Comparison of ENCODE assay signal across 8 cellular contexts in genomic region chr4:128454281-128455075, GRCh38.
A peak's percentile ranks its signal among the peaks of the same experiment; 100 is the strongest.
DNase-seq lines count a peak whose midpoint lies in the region; ATAC-seq and TF ChIP-seq lines count a peak whose summit lies in the region.

No MANE protein-coding gene starts in this region.

- TF ChIP-seq CTCF in DOHH2 (IDR thresholded peaks at IDR 0.05; ENCODE audit: low read depth, low read length, poor library complexity, severe bottlenecking): peak; percentile 83
- TF ChIP-seq CTCF in OCI-LY1 (IDR thresholded peaks at IDR 0.05; ENCODE audit: low read length): peak; percentile 70

- H3K9me3 Mint-ChIP-seq in naive thymus-derived CD8-positive, alpha-beta T cell: no peaks in the 10 kb centered on the region

- H3K9me3 ChIP-seq in DOHH2 (ENCODE audit: control insufficient read depth, insufficient read depth, low read length) (no peaks in the 10 kb centered on the region), OCI-LY1 (ENCODE audit: low read length) (no peaks in the 10 kb centered on the region)

- H3K4me2 ChIP-seq in DOHH2 (ENCODE audit: low read length) (no peak overlapping the region), OCI-LY1 (ENCODE audit: low read length) (no peak overlapping the region)

- H3K9ac ChIP-seq in OCI-LY1 (ENCODE audit: low read length): no peak overlapping the region

- ATAC-seq in GM21723 (IDR thresholded peaks at IDR 0.05; ENCODE audit: unreplicated experiment): peak; percentile 99
- ATAC-seq in esophagus mucosa: peak; percentile 88
- ATAC-seq in naive thymus-derived CD8-positive, alpha-beta T cell: peak; percentile 98 to 99
- ATAC-seq in stimulated activated naive CD8-positive, alpha-beta T cell treated with anti-CD3 and anti-CD28 coated beads, Interleukin-15, Interleukin-2, amounts not matched to agents 100 U/mL and 50 U/mL, for 24 hours: peak; percentile 93

- peaks cover 0 to 5% (median 3%) of the 10 kb centered on the region in 4 donors for H3K4me1 Mint-ChIP-seq in naive thymus-derived CD8-positive, alpha-beta T cell

- peak overlapping the region in 1 of 10 donors; percentile 72 for H3K27ac Mint-ChIP-seq in naive thymus-derived CD8-positive, alpha-beta T cell

- H4K20me1 ChIP-seq in DOHH2 (ENCODE audit: control insufficient read depth, insufficient read depth, low read depth, low read length) (no peaks in the 10 kb centered on the region), OCI-LY1 (ENCODE audit: insufficient read depth, low read length) (no peaks in the 10 kb centered on the region)

- no peak for TF ChIP-seq EP300 in Ishikawa (IDR thresholded peaks at IDR 0.05; ENCODE audit: borderline replicate concordance)

- H3K9me2 ChIP-seq in DOHH2 (replicated peaks; ENCODE audit: control insufficient read depth, low read length) (no peaks in the 10 kb centered on the region), OCI-LY1 (ENCODE audit: low read depth, low read length) (no peaks in the 10 kb centered on the region)

- peaks cover 2% of the 10 kb centered on the region; the same call in 1 of the 2 replicates for H3K4me1 ChIP-seq in DOHH2 (ENCODE audit: control insufficient read depth, low read length)
- no peaks in the 10 kb centered on the region for H3K4me1 ChIP-seq in OCI-LY1 (ENCODE audit: insufficient read depth, low read length, severe bottlenecking)

- H3K36me3 Mint-ChIP-seq in naive thymus-derived CD8-positive, alpha-beta T cell: no peaks in the 10 kb centered on the region

- H3K4me3 ChIP-seq in DOHH2 (ENCODE audit: low read length) (no peak overlapping the region), OCI-LY1 (ENCODE audit: low read depth, low read length, poor library complexity, severe bottlenecking) (no peak overlapping the region)

- H3K36me3 ChIP-seq in DOHH2 (ENCODE audit: control insufficient read depth, low read length): no peaks in the 10 kb centered on the region
- H3K36me3 ChIP-seq in OCI-LY1 (ENCODE audit: insufficient read depth, low read length): no peaks in the 10 kb centered on the region

- H2AFZ ChIP-seq in OCI-LY1 (ENCODE audit: low read length): no peak overlapping the region

- no peaks in the 10 kb centered on the region for H3K79me2 ChIP-seq in DOHH2 (ENCODE audit: control insufficient read depth, low read length)
- H3K79me2 ChIP-seq in OCI-LY1 (ENCODE audit: insufficient read depth, low read length): no peaks in the 10 kb centered on the region

- peak; percentile 40 for DNase-seq in activated T-cell treated with anti-CD3 and anti-CD28 coated beads for 1 hour (ENCODE audit: low read depth)
- peak; percentile 29 to 81 (median 61) for DNase-seq in naive thymus-derived CD8-positive, alpha-beta T cell
- peak; percentile 70 for DNase-seq in stimulated activated naive CD8-positive, alpha-beta T cell treated with anti-CD3 and anti-CD28 coated beads, Interleukin-15, Interleukin-2, amounts not matched to agents 100 U/mL and 50 U/mL, for 24 hours

- H3K27me3 ChIP-seq in DOHH2 (ENCODE audit: control insufficient read depth, low read length): no peaks in the 10 kb centered on the region
- no peaks in the 10 kb centered on the region for H3K27me3 ChIP-seq in OCI-LY1 (ENCODE audit: insufficient read depth, low read length)

- POLR2A ChIA-PET in naive thymus-derived CD8-positive, alpha-beta T cell (lab: Charles Lee): no interaction called here

- TF ChIP-seq RAD21 in Ishikawa (IDR thresholded peaks at IDR 0.05; ENCODE audit: low read depth): peak; percentile 83

- peak overlapping the region in 1 of 10 donors; percentile 19 for H3K4me3 Mint-ChIP-seq in naive thymus-derived CD8-positive, alpha-beta T cell

- H3K27ac ChIP-seq in DOHH2 (ENCODE audit: low read depth, low read length) (no peak overlapping the region), OCI-LY1 (ENCODE audit: low read depth, low read length, poor library complexity, severe bottlenecking) (no peak overlapping the region)

- peaks cover 0 to 2% (median 0%) of the 10 kb centered on the region in 5 donors for H3K27me3 Mint-ChIP-seq in naive thymus-derived CD8-positive, alpha-beta T cell

- H3F3A ChIP-seq in DOHH2 (ENCODE audit: control insufficient read depth, insufficient read depth): no peaks in the 10 kb centered on the region
- no peaks in the 10 kb centered on the region for H3F3A ChIP-seq in OCI-LY1 (ENCODE audit: insufficient read depth, low read length)

TF ChIP-seq in Ishikawa, 13 proteins besides CTCF, POLR2A, EP300 and RAD21:
- TF ChIP-seq CEBPB (IDR thresholded peaks at IDR 0.05) (peak; percentile 91), NFIC (IDR thresholded peaks at IDR 0.05) (no peak)
